In the genomic region with DNA sequence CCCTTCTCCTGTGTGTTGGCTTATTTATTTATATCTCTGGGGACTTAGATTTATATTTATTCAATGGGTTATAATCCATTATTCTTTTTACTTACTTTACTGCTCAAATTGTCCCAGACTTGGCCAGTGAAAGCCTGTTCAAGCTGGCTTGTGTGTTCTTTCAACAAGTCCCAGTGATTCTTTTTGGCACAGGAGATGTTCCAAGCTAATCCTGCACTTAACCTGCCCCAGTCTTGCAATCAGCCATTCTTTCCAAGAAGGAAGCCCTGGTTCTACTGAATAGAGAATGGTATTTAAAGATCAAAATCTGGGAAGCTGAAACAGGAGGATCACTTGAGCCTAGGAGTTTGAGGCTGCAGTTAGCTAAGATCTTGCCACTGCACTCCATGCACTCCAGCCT, we compare ENCODE assay signal across 22 cellular contexts. TPM values are rescaled to one million over a fixed set of nuclear protein-coding genes. Genes with fewer than 3 reads are reported as not detected.
A peak's percentile ranks its signal among the peaks of the same experiment; 100 is the strongest.
DNase-seq lines count a peak whose midpoint lies in the region; ATAC-seq, FAIRE-seq and TF ChIP-seq lines count a peak whose summit lies in the region.
"Had no signal": no experiment of that assay in that cellular context is flagged by ENCODE, and none has a peak within 500 bp of the region (broad histone marks: within the 10 kb centered on the region; RNA-seq: fewer than 3 reads in every experiment).

No MANE protein-coding gene starts in this region.

- no peak for FAIRE-seq in H1 (lab: Jason Lieb, UNC)
- FAIRE-seq: A204.1, GM12878 had no signal

- H3K36me3 ChIP-seq in H1 (ENCODE audit: control insufficient read depth in 2 of 4, insufficient read depth in 4 of 4, low read length in 3 of 4) (no peaks in the 10 kb centered on the region), muscle layer of duodenum (ENCODE audit: control insufficient read depth in 1 of 2, insufficient read depth in 2 of 2, low read length in 2 of 2) (no peaks in the 10 kb centered on the region), lower lobe of right lung (no peaks in the 10 kb centered on the region)
- H3K36me3 ChIP-seq: BE2C had no signal

- peak; percentile 58 for ATAC-seq in left ventricle myocardium superior
- ATAC-seq in GM21515 (IDR thresholded peaks at IDR 0.05; ENCODE audit: unreplicated experiment): no peak
- no peak for ATAC-seq in lower lobe of right lung
- no peak for ATAC-seq in HG03095 (IDR thresholded peaks at IDR 0.05; ENCODE audit: unreplicated experiment)
- ATAC-seq: GM12878 had no signal

- no peak for TF ChIP-seq EP300 in H1 (IDR thresholded peaks at IDR 0.05; ENCODE audit: borderline replicate concordance in 1 of 2, low read depth in 2 of 2, low read length in 2 of 2)

- DNase-seq in left ventricle myocardium superior (no peak), cardiac septum (ENCODE audit: low spot score) (no peak), H1 (ENCODE audit: low read depth in 1 of 2, low spot score in 2 of 2) (no peak), lower lobe of right lung (no peak)
- DNase-seq: ACHN; BE2C; C1 segment of cervical spinal cord; CD4-positive, CD25-positive, alpha-beta regulatory T cell; CD8-positive, alpha-beta memory T cell; COR-L47; DMS 273 treated with DMSO at 0.1 percent for 48 hours; DMS53; DND-41; EL; GOT3; H9 had no signal

- no peak overlapping the region for H4K5ac ChIP-seq in H1 (ENCODE audit: insufficient read length, low read depth, low read length)

- H3K4me1 ChIP-seq in H1 (replicated peaks in 1 of 4; ENCODE audit: control insufficient read depth in 3 of 4, insufficient read depth in 4 of 4, low read length in 3 of 4) (peaks cover 0 to 3% (median 0%) of the 10 kb centered on the region in 4 experiments; a peak in 2 of 7 replicates), muscle layer of duodenum (ENCODE audit: control insufficient read depth in 1 of 2, insufficient read depth in 2 of 2, low read length in 2 of 2) (peaks cover 5 to 6% of the 10 kb centered on the region in 2 donors), lower lobe of right lung (no peaks in the 10 kb centered on the region)
- H3K4me1 ChIP-seq: BE2C had no signal

- H2BK5ac ChIP-seq in H1 (ENCODE audit: low read depth, low read length): no peak overlapping the region

- H3K9me3 ChIP-seq in H1 (ENCODE audit: insufficient read depth in 2 of 2, low read depth in 1 of 2, low read length in 1 of 2) (no peaks in the 10 kb centered on the region), muscle layer of duodenum (ENCODE audit: control insufficient read depth in 1 of 2, low read length in 2 of 2) (no peaks in the 10 kb centered on the region), lower lobe of right lung (no peaks in the 10 kb centered on the region)
- H3K9me3 ChIP-seq: BE2C had no signal

- no peak overlapping the region for H2BK12ac ChIP-seq in H1 (ENCODE audit: low read depth, low read length)

- H3K14ac ChIP-seq in H1 (ENCODE audit: insufficient read length): no peak overlapping the region

- no peak overlapping the region for H2BK15ac ChIP-seq in H1 (ENCODE audit: low read length)

- H2AFZ ChIP-seq in H1 (ENCODE audit: low read length): no peak overlapping the region

- no peak for TF ChIP-seq CTCF in H1 (IDR thresholded peaks at IDR 0.05; ENCODE audit: control extremely low read depth in 1 of 3, insufficient read depth in 1 of 3, low read depth in 1 of 3, low read length in 3 of 3)
- no peak for TF ChIP-seq CTCF in lower lobe of right lung (IDR thresholded peaks at IDR 0.05)

- H3K4me2 ChIP-seq in H1 (ENCODE audit: insufficient read depth in 1 of 2, low read depth in 2 of 2, low read length in 2 of 2): no peak overlapping the region

- no peak for TF ChIP-seq POLR2A in H1 (IDR thresholded peaks at IDR 0.05; ENCODE audit: control extremely low read depth in 1 of 2, low read depth in 2 of 2, low read length in 2 of 2)

- no peaks in the 10 kb centered on the region for H3K79me2 ChIP-seq in H1 (ENCODE audit: control insufficient read depth in 1 of 2, insufficient read depth in 2 of 2, low read length in 2 of 2)

- CTCF ChIA-PET in H1 (lab: Charles Lee; ENCODE audit: partially characterized antibody): interaction anchor here (0.7 to 2.3 kb wide), 7 partner anchors 8 to 84 kb away, joined by 3 to 8 read pairs (median 4); no protein-coding TSS in a partner anchor

- no peak overlapping the region for H3K56ac ChIP-seq in H1 (replicated peaks; ENCODE audit: insufficient read length, low read depth, low read length)

- H3K27me3 ChIP-seq in H1 (replicated peaks in 1 of 4; ENCODE audit: control insufficient read depth in 3 of 4, extremely low read depth in 1 of 4, insufficient read depth in 3 of 4, low read length in 3 of 4) (no peaks in the 10 kb centered on the region), muscle layer of duodenum (ENCODE audit: low read depth, low read length) (no peaks in the 10 kb centered on the region), lower lobe of right lung (ENCODE audit: low read depth) (no peaks in the 10 kb centered on the region)
- H3K27me3 ChIP-seq: BE2C had no signal

- H3K9ac ChIP-seq in H1 (replicated peaks in 1 of 4; ENCODE audit: extremely low read depth in 1 of 4, low read depth in 3 of 4, low read length in 3 of 4): no peak overlapping the region

- H2BK120ac ChIP-seq in H1 (replicated peaks; ENCODE audit: low read depth, low read length): no peak overlapping the region

- intact Hi-C loops in left ventricle myocardium superior (cut with micrococcal nuclease): no loop called here
- intact Hi-C loops in cardiac septum (cut with DNase I): no loop called here
- intact Hi-C loops in lower lobe of right lung (cut with DNase I): no loop called here

- no peaks in the 10 kb centered on the region for H3K79me1 ChIP-seq in H1 (ENCODE audit: low read depth, low read length)

- TF ChIP-seq RAD21 in H1 (IDR thresholded peaks at IDR 0.05 in 1 of 2, conservative IDR thresholded peaks at IDR 0.05 in 1 of 2; ENCODE audit: low read depth in 2 of 2, low read length in 2 of 2): no peak

- H3K23ac ChIP-seq in H1 (ENCODE audit: insufficient read length): no peak overlapping the region

- POLR2A ChIA-PET in H1 (lab: Charles Lee; ENCODE audit: partially characterized antibody): interaction anchor here (0.7 to 1.2 kb wide), 4 partner anchors 12 to 42 kb away, joined by 3 read pairs; a partner anchor contains a TSS

- H4K8ac ChIP-seq in H1 (ENCODE audit: extremely low read depth, insufficient read depth, low read length): no peak overlapping the region

- no peak overlapping the region for H2BK20ac ChIP-seq in H1 (ENCODE audit: low read length)

- H4K20me1 ChIP-seq in H1 (replicated peaks in 1 of 2; ENCODE audit: control insufficient read depth in 1 of 2, insufficient read depth in 2 of 2, low read length in 2 of 2): no peaks in the 10 kb centered on the region

- no peak overlapping the region for H3K18ac ChIP-seq in H1 (ENCODE audit: extremely low read depth, low read length)

- no peaks in the 10 kb centered on the region; the same call in 1 of the 2 replicates for H3K23me2 ChIP-seq in H1 (ENCODE audit: low read depth, low read length)

- H4K91ac ChIP-seq in H1 (replicated peaks; ENCODE audit: insufficient read length, low read length): no peak overlapping the region

- no peak overlapping the region for H3K4ac ChIP-seq in H1 (replicated peaks; ENCODE audit: insufficient read length, low read depth, low read length)

- no peak overlapping the region for H3K27ac ChIP-seq in H1 (ENCODE audit: low read depth, low read length)
- H3K27ac ChIP-seq in muscle layer of duodenum (ENCODE audit: low read length): peak overlapping the region; percentile 23
- no peak overlapping the region for H3K27ac ChIP-seq in lower lobe of right lung
- H3K27ac ChIP-seq: HL-60 had no signal

- H2AK5ac ChIP-seq in H1 (ENCODE audit: low read depth, low read length): peak overlapping the region; percentile 78; the same call in 1 of the 2 replicates

- H3K4me3 ChIP-seq in H1 (ENCODE audit: extremely low read depth in 1 of 4, insufficient read depth in 2 of 4, low read depth in 3 of 4, low read length in 4 of 4): no peak overlapping the region
- H3K4me3 ChIP-seq in muscle layer of duodenum (ENCODE audit: low read depth in 1 of 2, low read length in 2 of 2): no peak overlapping the region
- no peak overlapping the region for H3K4me3 ChIP-seq in lower lobe of right lung
- H3K4me3 ChIP-seq: GM12878 had no signal

TF ChIP-seq in H1, 55 proteins besides CTCF, POLR2A, EP300 and RAD21:
- TF ChIP-seq NRF1 (IDR thresholded peaks at IDR 0.05; ENCODE audit: low read depth, low read length) (no peak), PHF8 (conservative IDR thresholded peaks at IDR 0.05; ENCODE audit: low read depth, low read length) (no peak), BRCA1 (IDR thresholded peaks at IDR 0.05; ENCODE audit: low read depth, low read length) (no peak)

RNA-seq across cellular contexts. Expression of a gene that starts 26.7 kb away (rescaled TPM):
- 41.8 TPM for total RNA-seq in left ventricle myocardium superior
- total RNA-seq in cardiac septum: 37.1 TPM
- 52.5 and 54.3 TPM in 2 replicates for total RNA-seq in H1 (2021; fragmentation: NEBNext Ultra II Directional; extraction: Animal tissue kit (Norgen Biotek cat#: 25700))
- 14.4 and 19.3 TPM in 2 replicates for polyA plus RNA-seq in H1 (2011; rRNA removed)
- polyA plus RNA-seq in H1 (2011; cell fraction: cytosol; rRNA removed): 23.1 TPM
- 17.0 TPM for polyA plus RNA-seq in H1 (2011; cell fraction: nucleus; rRNA removed)
- 24.0 to 35.0 TPM (median 27.9 TPM) in 4 replicates for polyA plus RNA-seq in H1 (2012, experiment 1 of 2)
- polyA plus RNA-seq in H1 (2012, experiment 2 of 2): 3.7 TPM
- polyA plus RNA-seq in H1 (2013, experiment 1 of 2): 38.9 TPM
- 43.7 TPM for polyA plus RNA-seq in H1 (2013, experiment 2 of 2)
- 77.9 and 94.2 TPM in 2 replicates for polyA minus RNA-seq in H1 (2011; rRNA and poly(A)+ RNA removed)
- polyA minus RNA-seq in H1 (2011; cell fraction: cytosol; rRNA and poly(A)+ RNA removed): 36.0 TPM
- 104 TPM for polyA minus RNA-seq in H1 (2011; cell fraction: nucleus; rRNA and poly(A)+ RNA removed)
- 32.2 TPM for total RNA-seq in lower lobe of right lung
